Comparison of ENCODE assay signal across 18 cellular contexts in the genomic region with DNA sequence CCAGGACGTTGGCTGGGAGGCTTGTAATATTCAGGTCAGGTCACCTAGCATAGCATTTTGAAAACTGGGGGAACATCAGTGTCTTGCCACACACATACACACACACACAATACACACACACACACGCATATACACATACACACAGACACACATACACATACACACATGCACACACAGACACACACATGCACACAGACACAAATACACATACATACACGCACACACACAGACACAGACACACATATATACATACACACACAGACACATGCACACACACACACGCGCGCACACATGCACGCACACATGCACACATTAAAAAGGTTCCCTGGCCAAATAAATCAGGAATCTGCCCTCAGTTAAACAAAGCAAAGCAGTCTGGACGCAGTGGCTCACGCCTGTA. TPM values are rescaled to one million over a fixed set of nuclear protein-coding genes. Genes with fewer than 3 reads are reported as not detected.
A peak's percentile ranks its signal among the peaks of the same experiment; 100 is the strongest.
DNase-seq lines count a peak whose midpoint lies in the region; ATAC-seq, FAIRE-seq and TF ChIP-seq lines count a peak whose summit lies in the region.
"Had no signal": no experiment of that assay in that cellular context is flagged by ENCODE, and none has a peak within 500 bp of the region (broad histone marks: within the 10 kb centered on the region; RNA-seq: fewer than 3 reads in every experiment).

No MANE protein-coding gene starts in this region.

- BruUV-seq in HepG2 (replicated peaks; lab: Mats Ljungman, UMichigan): no TSS peak

- no peak for DNase-seq in HepG2 (ENCODE audit: low spot score)
- no peak for DNase-seq in right lobe of liver
- no peak for DNase-seq in HTR-8/SVneo (ENCODE audit: insufficient read length, low spot score)
- no peak for DNase-seq in glutamatergic neuron
- DNase-seq in urothelium cell line (ENCODE audit: low spot score): no peak
- no peak for DNase-seq in activated gamma-delta T cell treated with Interleukin-2 at 50 U/mL for 16 hours
- DNase-seq in mucosa of descending colon: no peak
- DNase-seq: C1 segment of cervical spinal cord; Calu3; CD4-positive, alpha-beta T cell; DMS 273 treated with DMSO at 0.1 percent for 48 hours had no signal

- no peak overlapping the region for H3K4me2 ChIP-seq in HepG2 (ENCODE audit: low read depth, low read length)

- peak overlapping the region; percentile 29 for H3K27ac Mint-ChIP-seq in glutamatergic neuron (ENCODE audit: unreplicated experiment)
- H3K27ac Mint-ChIP-seq: B cell; CD4-positive, alpha-beta T cell had no signal

- no peaks in the 10 kb centered on the region for H3K4me1 Mint-ChIP-seq in glutamatergic neuron (ENCODE audit: low read depth, unreplicated experiment)
- H3K4me1 Mint-ChIP-seq: B cell, IgD-negative memory B cell had no signal

- H3K9me3 ChIP-seq in HepG2 (ENCODE audit: low read length) (no peaks in the 10 kb centered on the region), right lobe of liver (no peaks in the 10 kb centered on the region), mucosa of descending colon (no peaks in the 10 kb centered on the region)

- TF ChIP-seq RAD21 in HepG2 (CRISPR knock-in tag; IDR thresholded peaks at IDR 0.05): no peak

- no peak for ATAC-seq in HepG2
- ATAC-seq in right lobe of liver: no peak
- no peak for ATAC-seq in mucosa of descending colon
- ATAC-seq: HCT116 had no signal

- no peak overlapping the region for H3K4me3 Mint-ChIP-seq in glutamatergic neuron (ENCODE audit: unreplicated experiment)
- H3K4me3 Mint-ChIP-seq: B cell; CD4-positive, alpha-beta T cell; IgD-negative memory B cell had no signal

- in situ Hi-C loops in HepG2 (cut with HindIII; ENCODE audit: extremely low pct_ligation_motif_present, low pct_unique_long_range_greater_than_20kb): no loop called here

- no peak overlapping the region for H3K9ac ChIP-seq in HepG2 (ENCODE audit: insufficient read depth, low read depth, low read length)

- no peak overlapping the region for H2AFZ ChIP-seq in HepG2 (ENCODE audit: low read length)

- H3K9me3 Mint-ChIP-seq in glutamatergic neuron (ENCODE audit: unreplicated experiment): peaks cover 1% of the 10 kb centered on the region
- H3K9me3 Mint-ChIP-seq: CD4-positive, alpha-beta T cell; IgD-negative memory B cell had no signal

- H3K4me1 ChIP-seq in HepG2 (ENCODE audit: insufficient read depth, low read length): peaks cover 16% of the 10 kb centered on the region
- H3K4me1 ChIP-seq in right lobe of liver: no peaks in the 10 kb centered on the region
- no peaks in the 10 kb centered on the region for H3K4me1 ChIP-seq in mucosa of descending colon (ENCODE audit: low read depth)

- intact Hi-C loops in HepG2 (cut with micrococcal nuclease; ENCODE audit: unreplicated experiment) (no loop called here), right lobe of liver (cut with DNase I) (loop anchor here (10.0 kb wide), 2 partner anchors 65 to 445 kb away; partner anchors contain the start of gene MADD (in 1 of the 2)), mucosa of descending colon (cut with DNase I, micrococcal nuclease) (no loop called here)

- H3K27me3 Mint-ChIP-seq in glutamatergic neuron (ENCODE audit: unreplicated experiment): peaks cover 8% of the 10 kb centered on the region
- H3K27me3 Mint-ChIP-seq: B cell; CD4-positive, alpha-beta T cell; IgD-negative memory B cell had no signal

- POLR2A ChIA-PET in HepG2 (lab: Yijun Ruan, JAX): no interaction called here

- TF ChIP-seq EP300 in HepG2 (IDR thresholded peaks at IDR 0.05; ENCODE audit: low read depth in 2 of 2, low read length in 2 of 2) (no peak), HepG2 (CRISPR knock-in tag; IDR thresholded peaks at IDR 0.05; ENCODE audit: borderline replicate concordance) (no peak)

- no peaks in the 10 kb centered on the region for H3K36me3 Mint-ChIP-seq in glutamatergic neuron (ENCODE audit: unreplicated experiment)
- H3K36me3 Mint-ChIP-seq: IgD-negative memory B cell had no signal

- no peaks in the 10 kb centered on the region for H3K79me2 ChIP-seq in HepG2 (ENCODE audit: insufficient read depth, low read length)

- 64% methylated on average over 9 of the region's 9 CpGs for WGBS in HepG2 (ENCODE audit: low lambda C conversion rate)
- 78% methylated on average over 4 of the region's 9 CpGs for WGBS in right lobe of liver (ENCODE audit: insufficient coverage, low coverage, low lambda C conversion rate, missing lambda C conversion rate)

- H3K27me3 ChIP-seq in HepG2 (ENCODE audit: control insufficient read depth in 1 of 2, insufficient read depth in 2 of 2, low read length in 2 of 2) (peaks cover 7 to 42% of the 10 kb centered on the region in 2 experiments; a peak in 4 of 5 replicates), right lobe of liver (no peaks in the 10 kb centered on the region)

- TF ChIP-seq POLR2A in HepG2 (IDR thresholded peaks at IDR 0.05; ENCODE audit: insufficient read depth in 1 of 2, low read depth in 2 of 2, low read length in 2 of 2) (no peak), right lobe of liver (IDR thresholded peaks at IDR 0.05) (no peak)

- no peaks in the 10 kb centered on the region for H3K36me3 ChIP-seq in HepG2 (replicated peaks in 1 of 2; ENCODE audit: control insufficient read depth in 1 of 2, insufficient read depth in 2 of 2, low read length in 2 of 2)
- no peaks in the 10 kb centered on the region for H3K36me3 ChIP-seq in right lobe of liver
- no peaks in the 10 kb centered on the region for H3K36me3 ChIP-seq in mucosa of descending colon (ENCODE audit: low read depth)

- H3K27ac ChIP-seq in HepG2 (ENCODE audit: extremely low read length, insufficient read depth, low read length) (no peak overlapping the region), right lobe of liver (no peak overlapping the region)
- H3K27ac ChIP-seq: HL-60 had no signal

- CTCF ChIA-PET in HepG2 (lab: Yijun Ruan, JAX; ENCODE audit: low intra/inter-chr PET ratio, low total read pairs): no interaction called here

- no peak for TF ChIP-seq CTCF in HepG2 (CRISPR knock-in tag; IDR thresholded peaks at IDR 0.05)
- TF ChIP-seq CTCF in right lobe of liver (IDR thresholded peaks at IDR 0.05): no peak
- TF ChIP-seq CTCF in glutamatergic neuron (IDR thresholded peaks at IDR 0.05; ENCODE audit: partially characterized antibody, unreplicated experiment): no peak
- no peak for TF ChIP-seq CTCF in mucosa of descending colon (IDR thresholded peaks at IDR 0.05)

- FAIRE-seq in HepG2 (lab: Jason Lieb, UNC) (no peak), HTR-8/SVneo (lab: Jason Lieb, UNC) (peak; percentile 88), urothelium cell line (lab: Jason Lieb, UNC) (peak; percentile 97)
- FAIRE-seq: A204.1, H54 had no signal

- H3K4me3 ChIP-seq in HepG2 (replicated peaks in 1 of 3; ENCODE audit: insufficient read depth in 1 of 3, low read depth in 2 of 3, low read length in 3 of 3): no peak overlapping the region
- H3K4me3 ChIP-seq in right lobe of liver: no peak overlapping the region
- no peak overlapping the region for H3K4me3 ChIP-seq in mucosa of descending colon

- H4K20me1 ChIP-seq in HepG2 (ENCODE audit: insufficient read depth, low read length): no peaks in the 10 kb centered on the region

RNA-seq across cellular contexts. Expression of gene MYBPC3, which starts 12.5 kb away (rescaled TPM):
- total RNA-seq in HepG2 (2016; rRNA removed; fragmentation: Illumina TruSeq; extraction: Trizol) (not detected in 2 replicates), right lobe of liver (under 1 TPM in 5 of 6 experiments, not detected in 1; 0.04 to 0.24 (median 0.13) TPM), glutamatergic neuron (ENCODE audit: unreplicated experiment) (not detected), mucosa of descending colon (1 to 10 TPM in 1 of 3 donors, under 1 TPM in 2; 0.06 to 1.1 (median 0.09) TPM)
- not detected in 2 replicates for total RNA-seq in HepG2 (2016; cell fraction: cytosol; rRNA removed; fragmentation: Illumina TruSeq; extraction: Trizol; ENCODE audit: low read depth)
- not detected in 2 replicates for total RNA-seq in HepG2 (2016; cell fraction: insoluble cytoplasmic fraction; rRNA removed; fragmentation: Illumina TruSeq; extraction: Trizol)
- total RNA-seq in HepG2 (2016; cell fraction: membrane; rRNA removed; fragmentation: Illumina TruSeq; extraction: Trizol): not detected in 2 replicates
- not detected in 2 replicates for total RNA-seq in HepG2 (2016; cell fraction: nucleus; rRNA removed; fragmentation: Illumina TruSeq; extraction: Trizol)
- 0.01 TPM in 1 of 2 replicates, not detected in the other for polyA plus RNA-seq in HepG2 (2011; rRNA removed)
- polyA plus RNA-seq in HepG2 (2011; cell fraction: cytosol; rRNA removed): not detected in 2 replicates
- polyA plus RNA-seq in HepG2 (2011; cell fraction: nucleus; rRNA removed): not detected in 2 replicates
- not detected in 2 replicates for polyA plus RNA-seq in HepG2 (2012)
- polyA plus RNA-seq in HepG2 (2016; cell fraction: cytosol; fragmentation: Illumina TruSeq; extraction: Trizol; ENCODE audit: low read depth): not detected in 2 replicates
- not detected in 2 replicates for polyA plus RNA-seq in HepG2 (2016; cell fraction: insoluble cytoplasmic fraction; fragmentation: Illumina TruSeq; extraction: Trizol; ENCODE audit: low read depth)
- not detected in 2 replicates for polyA plus RNA-seq in HepG2 (2016; cell fraction: membrane; fragmentation: Illumina TruSeq; extraction: Trizol; ENCODE audit: low read depth)
- not detected in 2 replicates for polyA plus RNA-seq in HepG2 (2016; cell fraction: nucleus; fragmentation: Illumina TruSeq; extraction: Trizol; ENCODE audit: insufficient read depth, low read depth)
- polyA minus RNA-seq in HepG2 (2011; rRNA and poly(A)+ RNA removed; ENCODE audit: low replicate concordance): not detected in 2 replicates
- polyA minus RNA-seq in HepG2 (2011; cell fraction: cytosol; rRNA and poly(A)+ RNA removed): not detected in 2 replicates
- polyA minus RNA-seq in HepG2 (2011; cell fraction: nucleus; rRNA and poly(A)+ RNA removed): not detected in 2 replicates
- total RNA-seq: Calu3; CD4-positive, alpha-beta T cell; Daoy had no signal
- polyA plus RNA-seq: IgD-negative memory B cell had no signal

RNA-seq across cellular contexts. Expression of gene SPI1, which starts 38.3 kb away (rescaled TPM):
- total RNA-seq in HepG2 (2016; rRNA removed; fragmentation: Illumina TruSeq; extraction: Trizol): not detected in 2 replicates
- total RNA-seq in HepG2 (2016; cell fraction: cytosol; rRNA removed; fragmentation: Illumina TruSeq; extraction: Trizol; ENCODE audit: low read depth): not detected in 2 replicates
- total RNA-seq in HepG2 (2016; cell fraction: insoluble cytoplasmic fraction; rRNA removed; fragmentation: Illumina TruSeq; extraction: Trizol): not detected in 2 replicates
- total RNA-seq in HepG2 (2016; cell fraction: membrane; rRNA removed; fragmentation: Illumina TruSeq; extraction: Trizol): not detected in 2 replicates
- not detected in 2 replicates for total RNA-seq in HepG2 (2016; cell fraction: nucleus; rRNA removed; fragmentation: Illumina TruSeq; extraction: Trizol)
- polyA plus RNA-seq in HepG2 (2011; rRNA removed): not detected in 2 replicates
- not detected in 2 replicates for polyA plus RNA-seq in HepG2 (2011; cell fraction: cytosol; rRNA removed)
- not detected in 2 replicates for polyA plus RNA-seq in HepG2 (2011; cell fraction: nucleus; rRNA removed)
- polyA plus RNA-seq in HepG2 (2012): not detected in 2 replicates
- not detected in 2 replicates for polyA plus RNA-seq in HepG2 (2016; cell fraction: cytosol; fragmentation: Illumina TruSeq; extraction: Trizol; ENCODE audit: low read depth)
- not detected in 2 replicates for polyA plus RNA-seq in HepG2 (2016; cell fraction: insoluble cytoplasmic fraction; fragmentation: Illumina TruSeq; extraction: Trizol; ENCODE audit: low read depth)
- polyA plus RNA-seq in HepG2 (2016; cell fraction: membrane; fragmentation: Illumina TruSeq; extraction: Trizol; ENCODE audit: low read depth): not detected in 2 replicates
- not detected in 2 replicates for polyA plus RNA-seq in HepG2 (2016; cell fraction: nucleus; fragmentation: Illumina TruSeq; extraction: Trizol; ENCODE audit: insufficient read depth, low read depth)
- polyA minus RNA-seq in HepG2 (2011; rRNA and poly(A)+ RNA removed; ENCODE audit: low replicate concordance): 0.61 and 0.70 TPM in 2 replicates
- polyA minus RNA-seq in HepG2 (2011; cell fraction: cytosol; rRNA and poly(A)+ RNA removed): not detected in 2 replicates
- not detected in 2 replicates for polyA minus RNA-seq in HepG2 (2011; cell fraction: nucleus; rRNA and poly(A)+ RNA removed)
- 10 to 100 TPM in 3 of 6 experiments, 1 to 10 TPM in 3; 7.5 to 29.1 (median 10.1) TPM for total RNA-seq in right lobe of liver
- not detected for total RNA-seq in glutamatergic neuron (ENCODE audit: unreplicated experiment)
- 10 to 100 TPM in 2 of 3 donors, 1 to 10 TPM in 1; 4.9 to 21.0 (median 20.6) TPM for total RNA-seq in mucosa of descending colon
- total RNA-seq: Calu3, Daoy had no signal

Comparison
In these comparisons a context has a peak if more than half of its experiments do, and no peak if none do; other contexts are left out.
1. intact Hi-C loops: an anchor here in right lobe of liver (10.0 kb wide); none called in HepG2 and mucosa of descending colon.